ENCODE assay signal across 16 cellular contexts in genomic region chr4:5463936-5464650, GRCh38.
DNase-seq lines count a peak whose midpoint lies in the region; ATAC-seq and TF ChIP-seq lines count a peak whose summit lies in the region.
"Had no signal": no experiment of that assay in that cellular context is flagged by ENCODE, and none has a peak within 500 bp of the region (broad histone marks: within the 10 kb centered on the region; RNA-seq: fewer than 3 reads in every experiment).

No MANE protein-coding gene starts in this region.

- no peak overlapping the region for H3K27ac ChIP-seq in neural progenitor cell
- H3K27ac ChIP-seq: 22Rv1, BLaER1 had no signal

- no peak for ATAC-seq in activated CD8-positive, alpha-beta memory T cell treated with anti-CD3 and anti-CD28 coated beads, Interleukin-2, amount 10 ng/mL, durations not matched to agents 7 days and 5 days
- ATAC-seq in GM19455 (IDR thresholded peaks at IDR 0.05; ENCODE audit: unreplicated experiment): no peak

- H3K9me3 ChIP-seq in neural progenitor cell (ENCODE audit: low read depth): no peaks in the 10 kb centered on the region
- H3K9me3 ChIP-seq: BLaER1, Caco-2 had no signal

- H4K20me1 ChIP-seq in neural progenitor cell (ENCODE audit: low read depth): no peaks in the 10 kb centered on the region
- H4K20me1 ChIP-seq: BLaER1 had no signal

- H3K36me3 ChIP-seq in neural progenitor cell: no peaks in the 10 kb centered on the region

- no peaks in the 10 kb centered on the region for H3K27me3 ChIP-seq in neural progenitor cell
- H3K27me3 ChIP-seq: BLaER1 had no signal

- no peaks in the 10 kb centered on the region for H3K9me3 Mint-ChIP-seq in neural progenitor cell
- H3K9me3 Mint-ChIP-seq in activated naive CD8-positive, alpha-beta T cell treated with anti-CD3 and anti-CD28 coated beads for 36 hours: no peaks in the 10 kb centered on the region
- no peaks in the 10 kb centered on the region for H3K9me3 Mint-ChIP-seq in activated CD8-positive, alpha-beta memory T cell treated with anti-CD3 and anti-CD28 coated beads, Interleukin-2, amount 10 ng/mL, durations not matched to agents 7 days and 5 days (ENCODE audit: low read depth)
- H3K9me3 Mint-ChIP-seq: CD8-positive, alpha-beta memory T cell; H9 had no signal

- no peaks in the 10 kb centered on the region for H3K27me3 Mint-ChIP-seq in neural progenitor cell (ENCODE audit: insufficient read depth, low read depth)
- no peaks in the 10 kb centered on the region for H3K27me3 Mint-ChIP-seq in activated naive CD8-positive, alpha-beta T cell treated with anti-CD3 and anti-CD28 coated beads for 36 hours
- no peaks in the 10 kb centered on the region for H3K27me3 Mint-ChIP-seq in activated CD8-positive, alpha-beta memory T cell treated with anti-CD3 and anti-CD28 coated beads, Interleukin-2, amount 10 ng/mL, durations not matched to agents 7 days and 5 days

- TF ChIP-seq CTCF in neural progenitor cell (IDR thresholded peaks at IDR 0.05): no peak

- peak overlapping the region; percentile 29 for H3K27ac Mint-ChIP-seq in neural progenitor cell
- H3K27ac Mint-ChIP-seq in activated naive CD8-positive, alpha-beta T cell treated with anti-CD3 and anti-CD28 coated beads for 36 hours: no peak overlapping the region
- no peak overlapping the region for H3K27ac Mint-ChIP-seq in activated CD8-positive, alpha-beta memory T cell treated with anti-CD3 and anti-CD28 coated beads, Interleukin-2, amount 10 ng/mL, durations not matched to agents 7 days and 5 days
- H3K27ac Mint-ChIP-seq: CD8-positive, alpha-beta memory T cell had no signal

- H3K79me2 ChIP-seq in neural progenitor cell (ENCODE audit: low read depth): no peaks in the 10 kb centered on the region

- DNase-seq in DMS153 (lab: John Stamatoyannopoulos, UW): peak; percentile 11
- no peak for DNase-seq in DMS153 treated with DMSO at 0.1 percent for 48 hours (lab: John Stamatoyannopoulos, UW; ENCODE audit: unreplicated experiment)
- DNase-seq in islet precursor cell: peak; percentile 47
- no peak for DNase-seq in neural progenitor cell (ENCODE audit: low spot score)
- peak; percentile 27 for DNase-seq in ureter (ENCODE audit: low spot score)
- no peak for DNase-seq in activated naive CD8-positive, alpha-beta T cell treated with anti-CD3 and anti-CD28 coated beads for 36 hours
- no peak for DNase-seq in activated CD8-positive, alpha-beta memory T cell treated with anti-CD3 and anti-CD28 coated beads, Interleukin-2, amount 10 ng/mL, durations not matched to agents 7 days and 5 days
- DNase-seq: AML-193; Caco-2; CD8-positive, alpha-beta memory T cell; GOT3; H9; IMR-90 had no signal

- no peak overlapping the region for H2AFZ ChIP-seq in neural progenitor cell (replicated peaks)

- H3K4me2 ChIP-seq in neural progenitor cell: no peak overlapping the region
- H3K4me2 ChIP-seq: BLaER1 had no signal

- CTCF ChIA-PET in activated CD8-positive, alpha-beta memory T cell treated with anti-CD3 and anti-CD28 coated beads, Interleukin-2, amount 10 ng/mL, durations not matched to agents 7 days and 5 days (lab: Charles Lee): no interaction called here

- H3K4me3 ChIP-seq in neural progenitor cell: no peak overlapping the region
- H3K4me3 ChIP-seq: BLaER1 had no signal

- no peaks in the 10 kb centered on the region for H3F3A ChIP-seq in neural progenitor cell (ENCODE audit: low read depth)

- no peak overlapping the region for H3K4me3 Mint-ChIP-seq in neural progenitor cell
- no peak overlapping the region for H3K4me3 Mint-ChIP-seq in activated naive CD8-positive, alpha-beta T cell treated with anti-CD3 and anti-CD28 coated beads for 36 hours
- no peak overlapping the region for H3K4me3 Mint-ChIP-seq in activated CD8-positive, alpha-beta memory T cell treated with anti-CD3 and anti-CD28 coated beads, Interleukin-2, amount 10 ng/mL, durations not matched to agents 7 days and 5 days
- H3K4me3 Mint-ChIP-seq: CD8-positive, alpha-beta memory T cell; H9 had no signal

- H3K4me1 ChIP-seq in neural progenitor cell: no peaks in the 10 kb centered on the region
- H3K4me1 ChIP-seq: BLaER1, Caco-2 had no signal

- H3K36me3 Mint-ChIP-seq in neural progenitor cell: no peaks in the 10 kb centered on the region
- H3K36me3 Mint-ChIP-seq in activated naive CD8-positive, alpha-beta T cell treated with anti-CD3 and anti-CD28 coated beads for 36 hours: no peaks in the 10 kb centered on the region
- no peaks in the 10 kb centered on the region for H3K36me3 Mint-ChIP-seq in activated CD8-positive, alpha-beta memory T cell treated with anti-CD3 and anti-CD28 coated beads, Interleukin-2, amount 10 ng/mL, durations not matched to agents 7 days and 5 days
- H3K36me3 Mint-ChIP-seq: CD8-positive, alpha-beta memory T cell had no signal

- no peaks in the 10 kb centered on the region for H3K4me1 Mint-ChIP-seq in neural progenitor cell
- no peaks in the 10 kb centered on the region for H3K4me1 Mint-ChIP-seq in activated naive CD8-positive, alpha-beta T cell treated with anti-CD3 and anti-CD28 coated beads for 36 hours
- no peaks in the 10 kb centered on the region for H3K4me1 Mint-ChIP-seq in activated CD8-positive, alpha-beta memory T cell treated with anti-CD3 and anti-CD28 coated beads, Interleukin-2, amount 10 ng/mL, durations not matched to agents 7 days and 5 days
- H3K4me1 Mint-ChIP-seq: CD8-positive, alpha-beta memory T cell had no signal

- H3K9ac ChIP-seq in neural progenitor cell: no peak overlapping the region
- H3K9ac ChIP-seq: BLaER1 had no signal

Comparison
In these comparisons a context has a peak if more than half of its experiments do, and no peak if none do; other contexts are left out.
1. DNase-seq: peak in DMS153 (single experiment), islet precursor cell (single experiment) and ureter (single experiment); none in DMS153 treated with DMSO at 0.1 percent for 48 hours (single experiment), neural progenitor cell (single experiment), activated naive CD8-positive, alpha-beta T cell treated with anti-CD3 and anti-CD28 coated beads for 36 hours (single experiment) and activated CD8-positive, alpha-beta memory T cell treated with anti-CD3 and anti-CD28 coated beads, Interleukin-2, amount 10 ng/mL, durations not matched to agents 7 days and 5 days (single experiment).